In the genomic region with DNA sequence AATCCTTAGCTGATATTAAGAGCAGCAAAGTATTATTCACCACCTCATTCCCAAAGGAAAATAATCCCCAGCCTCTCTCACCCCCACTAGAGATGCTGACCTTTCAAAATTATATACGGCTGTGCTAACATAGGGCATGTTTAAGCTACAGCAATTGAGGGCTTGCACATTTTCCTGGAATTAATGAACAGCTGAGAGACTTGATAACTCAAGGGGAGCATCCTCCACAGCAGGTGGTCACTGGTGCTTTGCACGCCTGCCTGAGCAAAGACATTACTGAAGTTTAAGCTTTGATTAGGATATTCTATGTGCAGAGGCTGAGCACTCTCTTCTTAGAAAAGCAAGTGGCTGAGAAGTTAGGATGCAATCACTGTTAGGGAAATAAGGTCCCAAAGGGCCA, we compare ENCODE assay signal across 22 cellular contexts.
DNase-seq lines count a peak whose midpoint lies in the region; ATAC-seq, FAIRE-seq and TF ChIP-seq lines count a peak whose summit lies in the region.
"Had no signal": no experiment of that assay in that cellular context is flagged by ENCODE, and none has a peak within 500 bp of the region (broad histone marks: within the 10 kb centered on the region; RNA-seq: fewer than 3 reads in every experiment).

No MANE protein-coding gene starts in this region.

- no peaks in the 10 kb centered on the region for H3K79me2 ChIP-seq in HepG2 (ENCODE audit: insufficient read depth, low read length)

- H3K9ac ChIP-seq in HepG2 (ENCODE audit: insufficient read depth, low read depth, low read length) = no peak overlapping the region

- TF ChIP-seq EP300 in HepG2 (IDR thresholded peaks at IDR 0.05; ENCODE audit: low read depth in 2 of 2, low read length in 2 of 2) = no peak
- TF ChIP-seq EP300 in HepG2 (CRISPR knock-in tag; IDR thresholded peaks at IDR 0.05; ENCODE audit: borderline replicate concordance) = no peak

- no TSS peak for BruUV-seq in HepG2 (replicated peaks; lab: Mats Ljungman, UMichigan)

- no peak overlapping the region for H2AFZ ChIP-seq in HepG2 (ENCODE audit: low read length)
- H2AFZ ChIP-seq: GM23338 had no signal

- H4K20me1 ChIP-seq in HepG2 (ENCODE audit: insufficient read depth, low read length) = no peaks in the 10 kb centered on the region

- no peak for FAIRE-seq in HepG2 (lab: Jason Lieb, UNC)
- FAIRE-seq: GM12891, HTR-8/SVneo had no signal

- DNase-seq in HepG2 (ENCODE audit: low spot score) = no peak
- no peak for DNase-seq in right lobe of liver
- peak; percentile 74 for DNase-seq in NCI-H524 treated with DMSO at 0.1 percent for 48 hours (lab: John Stamatoyannopoulos, UW)
- no peak for DNase-seq in Kasumi-1 (lab: John Stamatoyannopoulos, UW)
- no peak for DNase-seq in HCEC 1CT
- DNase-seq: BE2C, DMS79 treated with DMSO at 0.1 percent for 48 hours, MV-4-11, NCI-H1105 treated with DMSO at 0.1 percent for 48 hours, NCI-H187 treated with DMSO at 0.1 percent for 48 hours, NCI-H446, SHP77 treated with DMSO at 0.1 percent for 48 hours, T-helper 2 cell had no signal

- H3K9me3 ChIP-seq in HepG2 (ENCODE audit: low read length) (no peaks in the 10 kb centered on the region), right lobe of liver (no peaks in the 10 kb centered on the region)
- H3K9me3 ChIP-seq: BE2C had no signal

- H3K4me3 ChIP-seq in HepG2 (replicated peaks in 1 of 3; ENCODE audit: insufficient read depth in 1 of 3, low read depth in 2 of 3, low read length in 3 of 3) = no peak overlapping the region
- H3K4me3 ChIP-seq in right lobe of liver = no peak overlapping the region
- H3K4me3 ChIP-seq: GM23338, SK-N-MC had no signal

- WGBS in HepG2 (ENCODE audit: low lambda C conversion rate) = 7% methylated on average over 2 of the region's 2 CpGs
- WGBS in right lobe of liver (ENCODE audit: insufficient coverage, low coverage, low lambda C conversion rate, missing lambda C conversion rate) = 16% methylated on average over 2 of the region's 2 CpGs

- H3K4me1 Mint-ChIP-seq in nephron = peaks cover 12% of the 10 kb centered on the region
- H3K4me1 Mint-ChIP-seq: GM23338, IgD-negative memory B cell had no signal

- H3K4me1 ChIP-seq in HepG2 (ENCODE audit: insufficient read depth, low read length) (no peaks in the 10 kb centered on the region), right lobe of liver (no peaks in the 10 kb centered on the region)
- H3K4me1 ChIP-seq: BE2C had no signal

- POLR2A ChIA-PET in HepG2 (lab: Yijun Ruan, JAX) = no interaction called here

- intact Hi-C loops in HepG2 (cut with micrococcal nuclease; ENCODE audit: unreplicated experiment) = no loop called here
- intact Hi-C loops in right lobe of liver (cut with DNase I) = no loop called here

- CTCF ChIA-PET in HepG2 (lab: Yijun Ruan, JAX; ENCODE audit: low intra/inter-chr PET ratio, low total read pairs) = no interaction called here

- H3K27me3 ChIP-seq in HepG2 (ENCODE audit: control insufficient read depth in 1 of 2, insufficient read depth in 2 of 2, low read length in 2 of 2) (no peaks in the 10 kb centered on the region), right lobe of liver (no peaks in the 10 kb centered on the region)
- H3K27me3 ChIP-seq: BE2C had no signal

- H3K4me2 ChIP-seq in HepG2 (ENCODE audit: low read depth, low read length) = no peak overlapping the region
- H3K4me2 ChIP-seq: GM23338 had no signal

- no peak overlapping the region for H3K27ac ChIP-seq in HepG2 (ENCODE audit: extremely low read length, insufficient read depth, low read length)
- H3K27ac ChIP-seq in right lobe of liver = no peak overlapping the region
- H3K27ac ChIP-seq: RWPE1, SK-N-MC had no signal

- TF ChIP-seq POLR2A in HepG2 (IDR thresholded peaks at IDR 0.05; ENCODE audit: insufficient read depth in 1 of 2, low read depth in 2 of 2, low read length in 2 of 2) (no peak), right lobe of liver (IDR thresholded peaks at IDR 0.05) (no peak)

- ATAC-seq in HepG2 (no peak), right lobe of liver (no peak), GM21529 (IDR thresholded peaks at IDR 0.05; ENCODE audit: unreplicated experiment) (no peak)
- ATAC-seq: GM23338, HCT116 had no signal

- H3K36me3 ChIP-seq in HepG2 (replicated peaks in 1 of 2; ENCODE audit: control insufficient read depth in 1 of 2, insufficient read depth in 2 of 2, low read length in 2 of 2) = no peaks in the 10 kb centered on the region
- no peaks in the 10 kb centered on the region for H3K36me3 ChIP-seq in right lobe of liver
- H3K36me3 ChIP-seq: BE2C had no signal

- in situ Hi-C loops in HepG2 (cut with HindIII; ENCODE audit: extremely low pct_ligation_motif_present, low pct_unique_long_range_greater_than_20kb) = no loop called here

- no peaks in the 10 kb centered on the region for H3K27me3 Mint-ChIP-seq in nephron (ENCODE audit: low read depth)
- H3K27me3 Mint-ChIP-seq: IgD-negative memory B cell had no signal

- TF ChIP-seq RAD21 in HepG2 (CRISPR knock-in tag; IDR thresholded peaks at IDR 0.05) = no peak

- H3K36me3 Mint-ChIP-seq in nephron (ENCODE audit: low read depth) = no peaks in the 10 kb centered on the region
- H3K36me3 Mint-ChIP-seq: IgD-negative memory B cell had no signal

- peaks cover 3% of the 10 kb centered on the region for H3K9me3 Mint-ChIP-seq in nephron
- H3K9me3 Mint-ChIP-seq: GM23338 had no signal

- H3K4me3 Mint-ChIP-seq in nephron = no peak overlapping the region
- H3K4me3 Mint-ChIP-seq: GM23338, IgD-negative memory B cell had no signal

- TF ChIP-seq CTCF in HepG2 (CRISPR knock-in tag; IDR thresholded peaks at IDR 0.05) = no peak
- TF ChIP-seq CTCF in right lobe of liver (IDR thresholded peaks at IDR 0.05) = no peak
- TF ChIP-seq CTCF in nephron (IDR thresholded peaks at IDR 0.05; ENCODE audit: unreplicated experiment in 3 of 3) = no peak

- peak overlapping the region in 2 of 3 experiments; percentile 22 to 63 for H3K27ac Mint-ChIP-seq in nephron
- H3K27ac Mint-ChIP-seq: GM23338, IgD-negative memory B cell had no signal

TF ChIP-seq in HepG2, 621 proteins besides CTCF, POLR2A, EP300 and RAD21:
- TF ChIP-seq, protein P1, sequence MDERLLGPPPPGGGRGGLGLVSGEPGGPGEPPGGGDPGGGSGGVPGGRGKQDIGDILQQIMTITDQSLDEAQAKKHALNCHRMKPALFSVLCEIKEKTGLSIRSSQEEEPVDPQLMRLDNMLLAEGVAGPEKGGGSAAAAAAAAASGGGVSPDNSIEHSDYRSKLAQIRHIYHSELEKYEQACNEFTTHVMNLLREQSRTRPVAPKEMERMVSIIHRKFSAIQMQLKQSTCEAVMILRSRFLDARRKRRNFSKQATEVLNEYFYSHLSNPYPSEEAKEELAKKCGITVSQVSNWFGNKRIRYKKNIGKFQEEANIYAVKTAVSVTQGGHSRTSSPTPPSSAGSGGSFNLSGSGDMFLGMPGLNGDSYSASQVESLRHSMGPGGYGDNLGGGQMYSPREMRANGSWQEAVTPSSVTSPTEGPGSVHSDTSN (CRISPR knock-in tag; IDR thresholded peaks at IDR 0.05) = no peak
- peak; percentile 2 to 47; a peak in 2 of 4 replicates for TF ChIP-seq MAFK (conservative IDR thresholded peaks at IDR 0.05 in 1 of 2, IDR thresholded peaks at IDR 0.05 in 1 of 2; ENCODE audit: low read length in 2 of 2)
